ENCODE assay signal across 10 cellular contexts in genomic region chr12:47870175-47870781, GRCh38. TPM values are rescaled to one million over a fixed set of nuclear protein-coding genes. Genes with fewer than 3 reads are reported as not detected.
DNase-seq lines count a peak whose midpoint lies in the region; FAIRE-seq and TF ChIP-seq lines count a peak whose summit lies in the region.
"Had no signal": no experiment of that assay in that cellular context is flagged by ENCODE, and none has a peak within 500 bp of the region (broad histone marks: within the 10 kb centered on the region; RNA-seq: fewer than 3 reads in every experiment).

No MANE protein-coding gene starts in this region.

- no peaks in the 10 kb centered on the region for H3K9me3 ChIP-seq in osteoblast (ENCODE audit: low read depth, low read length)
- H3K9me3 ChIP-seq: uterus had no signal

- no peak overlapping the region for H2AFZ ChIP-seq in osteoblast (ENCODE audit: low read length)

- H3K4me3 ChIP-seq in epithelial cell of proximal tubule (ENCODE audit: low read depth, low read length) (no peak overlapping the region), osteoblast (ENCODE audit: insufficient read depth, low read length) (no peak overlapping the region)
- H3K4me3 ChIP-seq: uterus had no signal

- peak; percentile 56 for TF ChIP-seq CTCF in epithelial cell of proximal tubule (conservative IDR thresholded peaks at IDR 0.05; ENCODE audit: low read depth, low read length)
- peak; percentile 47 for TF ChIP-seq CTCF in osteoblast (IDR thresholded peaks at IDR 0.05; ENCODE audit: extremely low read depth, low read depth, low read length)

- H3K27ac ChIP-seq in osteoblast (ENCODE audit: low read depth, low read length), result no peak overlapping the region
- H3K27ac ChIP-seq: uterus had no signal

- H3K4me1 ChIP-seq in osteoblast (ENCODE audit: insufficient read depth, low read length), result peaks cover 21% of the 10 kb centered on the region
- H3K4me1 ChIP-seq: uterus had no signal

- no peaks in the 10 kb centered on the region for H3K79me2 ChIP-seq in osteoblast (ENCODE audit: insufficient read depth, low read length)

- peaks cover 3% of the 10 kb centered on the region for H3K36me3 ChIP-seq in osteoblast (ENCODE audit: insufficient read depth, low read length)
- H3K36me3 ChIP-seq: uterus had no signal

- H3K4me2 ChIP-seq in osteoblast (ENCODE audit: insufficient read depth, low read length), result no peak overlapping the region

- H4K20me1 ChIP-seq in osteoblast (ENCODE audit: insufficient read depth, low read length), result peaks cover 16% of the 10 kb centered on the region

- no peaks in the 10 kb centered on the region for H3K27me3 ChIP-seq in osteoblast (ENCODE audit: insufficient read depth, low read length)
- H3K27me3 ChIP-seq: uterus had no signal

- DNase-seq in ACHN (peak; percentile 26), GM18507 (ENCODE audit: extremely low spot score, insufficient read length, low read depth) (no peak), NOMO-1 treated with DMSO at 0.1 percent for 48 hours (lab: John Stamatoyannopoulos, UW; ENCODE audit: unreplicated experiment) (peak; percentile 30), epithelial cell of proximal tubule (ENCODE audit: low read depth) (no peak), osteoblast (ENCODE audit: insufficient read length, low spot score, missing footprints) (peak; percentile 76), NCI-H774 (lab: John Stamatoyannopoulos, UW) (no peak), GM19240 (ENCODE audit: insufficient read length, low spot score) (no peak), NCI-H2171 treated with DMSO at 0.1 percent for 48 hours (lab: John Stamatoyannopoulos, UW) (no peak)

- FAIRE-seq in GM18507 (lab: Jason Lieb, UNC), result peak; percentile 29
- FAIRE-seq: endometrium had no signal

- in situ Hi-C loops in ACHN (cut with HindIII; ENCODE audit: low pct_ligation_motif_present, low pct_unique_long_range_greater_than_20kb, low sequenced_read_pairs), result no loop called here

RNA-seq across cellular contexts. Expression of gene VDR, which starts 34.5 kb away (rescaled TPM):
- total RNA-seq in epithelial cell of proximal tubule (4.7 and 6.7 TPM in 2 replicates), osteoblast (30.4 and 32.2 TPM in 2 replicates)

RNA-seq across cellular contexts. Expression of gene HDAC7, which starts 50.6 kb away (rescaled TPM):
- total RNA-seq in epithelial cell of proximal tubule (70.2 and 84.4 TPM in 2 replicates), osteoblast (39.8 and 41.3 TPM in 2 replicates)

Comparison
In these comparisons a context has a peak if more than half of its experiments do, and no peak if none do; other contexts are left out.
1. DNase-seq: peak in ACHN (single experiment), NOMO-1 treated with DMSO at 0.1 percent for 48 hours (single experiment) and osteoblast (single experiment); none in GM18507 (single experiment), epithelial cell of proximal tubule (single experiment), NCI-H774 (single experiment), GM19240 (single experiment) and NCI-H2171 treated with DMSO at 0.1 percent for 48 hours (single experiment).